In genomic region chr11:124841765-124842700, GRCh38 we compare ENCODE assay signal across 17 cellular contexts.
DNase-seq lines count a peak whose midpoint lies in the region; TF ChIP-seq lines count a peak whose summit lies in the region.
"Had no signal": no experiment of that assay in that cellular context is flagged by ENCODE, and none has a peak within 500 bp of the region (broad histone marks: within the 10 kb centered on the region; RNA-seq: fewer than 3 reads in every experiment).

No MANE protein-coding gene starts in this region.

- POLR2A ChIA-PET in HEK293 (lab: Yijun Ruan, JAX): no interaction called here

- peak; percentile 36 for DNase-seq in retina
- no peak for DNase-seq in UCSD-AML1 (lab: John Stamatoyannopoulos, UW; ENCODE audit: unreplicated experiment)
- no peak for DNase-seq in stimulated activated CD4-positive, alpha-beta T cell treated with anti-CD3 and anti-CD28 coated beads, Interleukin-2, amount 100 ng/mL, for 24 hours
- no peak for DNase-seq in activated effector memory CD4-positive, alpha-beta T cell treated with Interleukin-2 at 50 U/mL for 16 hours
- DNase-seq: activated naive CD8-positive, alpha-beta T cell treated with anti-CD3 and anti-CD28 coated beads, Interleukin-2, amount 50 U/mL, for 24 hours; dermis blood vessel endothelial cell; occipital lobe; sigmoid colon; stimulated activated naive CD4-positive, alpha-beta T cell had no signal

- H3K9me3 ChIP-seq in HEK293 (ENCODE audit: control insufficient read depth, insufficient read depth, low read depth, low read length): no peaks in the 10 kb centered on the region
- no peaks in the 10 kb centered on the region for H3K9me3 ChIP-seq in iPS-18a (ENCODE audit: control insufficient read depth, low read depth, low read length)
- H3K9me3 ChIP-seq: breast epithelium, sigmoid colon, tibial nerve had no signal

- H3K27ac ChIP-seq in HEK293 (ENCODE audit: extremely low read depth, low read depth, low read length) (no peak overlapping the region), VCaP (peak overlapping the region; percentile 71), iPS-18a (ENCODE audit: low read length) (no peak overlapping the region)
- H3K27ac ChIP-seq: breast epithelium, epithelial cell of prostate, GM23248, RWPE1, sigmoid colon, tibial nerve had no signal

- TF ChIP-seq CTCF in HEK293 (tag by site-specific recombination; IDR thresholded peaks at IDR 0.05) (no peak), VCaP (conservative IDR thresholded peaks at IDR 0.05) (no peak)

- no peak overlapping the region for H3K9ac ChIP-seq in iPS-18a (ENCODE audit: low read length)
- H3K9ac ChIP-seq: GM23248 had no signal

- peaks cover 100% of the 10 kb centered on the region for H3K27me3 ChIP-seq in iPS-18a (ENCODE audit: control insufficient read depth, insufficient read depth, low read length)

- H3K4me3 ChIP-seq in HEK293 (ENCODE audit: low read depth, low read length) (no peak overlapping the region), iPS-18a (ENCODE audit: low read length) (peak overlapping the region; percentile 49)
- H3K4me3 ChIP-seq: sigmoid colon had no signal

- CTCF ChIA-PET in HEK293 (lab: Yijun Ruan, JAX): interaction anchor here (0.7 to 1.2 kb wide), 4 partner anchors 23 to 198 kb away, joined by 3 to 4 read pairs (median 4); partner anchors contain the start of gene ROBO3

- no peaks in the 10 kb centered on the region for H3K36me3 ChIP-seq in HEK293 (ENCODE audit: control insufficient read depth in 2 of 2, insufficient read depth in 1 of 2, low read length in 2 of 2)
- H3K36me3 ChIP-seq in iPS-18a (ENCODE audit: control insufficient read depth, low read depth, low read length): no peaks in the 10 kb centered on the region
- H3K36me3 ChIP-seq: breast epithelium, sigmoid colon, tibial nerve had no signal

- H3K4me1 ChIP-seq in HEK293 (ENCODE audit: control insufficient read depth, insufficient read depth, low read length): no peaks in the 10 kb centered on the region
- peaks cover 23% of the 10 kb centered on the region for H3K4me1 ChIP-seq in iPS-18a (ENCODE audit: control insufficient read depth, low read depth, low read length)

TF ChIP-seq in HEK293, 187 proteins besides CTCF, POLR2A, EP300 and RAD21:
- TF ChIP-seq ZNF621 (tag by site-specific recombination; IDR thresholded peaks at IDR 0.05): no peak
- TF ChIP-seq EGR2 (tag by site-specific recombination; IDR thresholded peaks at IDR 0.05; ENCODE audit: low read depth): 0 out of 2 replicates have a peak, but pooled peaks have one; percentile 26
- TF ChIP-seq ZNF10 (tag by site-specific recombination; IDR thresholded peaks at IDR 0.05): no peak
- 0 out of 2 replicates have a peak, but pooled peaks have one; percentile 13 for TF ChIP-seq ZFHX2 (tag by site-specific recombination; conservative IDR thresholded peaks at IDR 0.05)
- no peak for TF ChIP-seq ZNF624 (tag by site-specific recombination; IDR thresholded peaks at IDR 0.05)
- no peak for TF ChIP-seq ZNF175 (tag by site-specific recombination; IDR thresholded peaks at IDR 0.05)
